ENCODE assay signal across 18 cellular contexts in genomic region chr4:7007142-7007907, GRCh38. TPM values are rescaled to one million over a fixed set of nuclear protein-coding genes. Genes with fewer than 3 reads are reported as not detected.
DNase-seq lines count a peak whose midpoint lies in the region; ATAC-seq and TF ChIP-seq lines count a peak whose summit lies in the region.
"Had no signal": no experiment of that assay in that cellular context is flagged by ENCODE, and none has a peak within 500 bp of the region (broad histone marks: within the 10 kb centered on the region; RNA-seq: fewer than 3 reads in every experiment).

No MANE protein-coding gene starts in this region.

- H3K4me3 Mint-ChIP-seq in activated naive CD4-positive, alpha-beta T cell treated with anti-CD3 and anti-CD28 coated beads, Interleukin-2, amount 10 ng/mL, durations not matched to agents 7 days and 5 days = no peak overlapping the region
- no peak overlapping the region for H3K4me3 Mint-ChIP-seq in WTC11
- H3K4me3 Mint-ChIP-seq in stimulated activated memory B cell treated with anti-CD40 and anti-IgM and Interleukin-4, amounts not matched to agents 10 μg/mL and 1 μg/mL and 100 μg/mL, for 72 hours = no peak overlapping the region
- H3K4me3 Mint-ChIP-seq in CD8-positive, alpha-beta T cell = no peak overlapping the region
- H3K4me3 Mint-ChIP-seq: activated B cell treated with CpG ODN at 0.5 μM for 24 hours; CD4-positive, alpha-beta T cell; stimulated activated naive CD8-positive, alpha-beta T cell treated with anti-CD3 and anti-CD28 coated beads, Interleukin-15, Interleukin-2, amounts not matched to agents 100 ng/mL and 50 ng/mL, for 24 hours had no signal

- no peak for DNase-seq in activated naive CD4-positive, alpha-beta T cell treated with anti-CD3 and anti-CD28 coated beads, Interleukin-2, amount 10 ng/mL, durations not matched to agents 7 days and 5 days
- DNase-seq in activated naive CD4-positive, alpha-beta T cell treated with Interleukin-2 at 50 U/mL for 16 hours = no peak
- DNase-seq in WTC11 (ENCODE audit: low spot score) (no peak), right lobe of liver (peak in 1 of 3 donors; percentile 40), NCI-H1930 (lab: John Stamatoyannopoulos, UW) (no peak), SIG-M5 (lab: John Stamatoyannopoulos, UW) (no peak)
- DNase-seq in CD8-positive, alpha-beta T cell = no peak
- DNase-seq: ACHN; activated B cell treated with CpG ODN at 0.5 μM for 24 hours; activated gamma-delta T cell; CD4-positive, alpha-beta T cell; DMS79; NCI-H187 treated with DMSO at 0.1 percent for 48 hours; trophoblast cell had no signal

- H3K36me3 Mint-ChIP-seq in activated naive CD4-positive, alpha-beta T cell treated with anti-CD3 and anti-CD28 coated beads, Interleukin-2, amount 10 ng/mL, durations not matched to agents 7 days and 5 days = peaks cover 54% of the 10 kb centered on the region
- H3K36me3 Mint-ChIP-seq in WTC11 = peaks cover 61% of the 10 kb centered on the region
- H3K36me3 Mint-ChIP-seq in stimulated activated memory B cell treated with anti-CD40 and anti-IgM and Interleukin-4, amounts not matched to agents 10 μg/mL and 1 μg/mL and 100 μg/mL, for 72 hours = peaks cover 83% of the 10 kb centered on the region
- H3K36me3 Mint-ChIP-seq in CD8-positive, alpha-beta T cell = peaks cover 83% of the 10 kb centered on the region

- H3K36me3 ChIP-seq in right lobe of liver = peaks cover 0 to 58% (median 5%) of the 10 kb centered on the region in 4 donors
- peaks cover 29% of the 10 kb centered on the region for H3K36me3 ChIP-seq in CD8-positive, alpha-beta T cell (ENCODE audit: insufficient read depth, low read length)

- TF ChIP-seq CTCF in WTC11 (IDR thresholded peaks at IDR 0.05) = no peak
- TF ChIP-seq CTCF in right lobe of liver (IDR thresholded peaks at IDR 0.05) = no peak
- TF ChIP-seq CTCF in CD8-positive, alpha-beta T cell (IDR thresholded peaks at IDR 0.05) = no peak

- ATAC-seq in WTC11 (peak; percentile 45), right lobe of liver (peak; percentile 69 to 79 (median 72))
- no peak for ATAC-seq in stimulated activated memory B cell treated with anti-CD40 and anti-IgM and Interleukin-4, amounts not matched to agents 10 μg/mL and 1 μg/mL and 100 μg/mL, for 72 hours
- ATAC-seq in CD8-positive, alpha-beta T cell = no peak

- H3K27me3 Mint-ChIP-seq in activated naive CD4-positive, alpha-beta T cell treated with anti-CD3 and anti-CD28 coated beads, Interleukin-2, amount 10 ng/mL, durations not matched to agents 7 days and 5 days = no peaks in the 10 kb centered on the region
- peaks cover 2% of the 10 kb centered on the region; the same call in 1 of the 2 replicates for H3K27me3 Mint-ChIP-seq in WTC11 (ENCODE audit: low read depth)
- no peaks in the 10 kb centered on the region for H3K27me3 Mint-ChIP-seq in stimulated activated memory B cell treated with anti-CD40 and anti-IgM and Interleukin-4, amounts not matched to agents 10 μg/mL and 1 μg/mL and 100 μg/mL, for 72 hours
- H3K27me3 Mint-ChIP-seq in CD8-positive, alpha-beta T cell (ENCODE audit: low read depth) = no peaks in the 10 kb centered on the region
- H3K27me3 Mint-ChIP-seq: activated B cell treated with CpG ODN at 0.5 μM for 24 hours; CD4-positive, alpha-beta T cell; stimulated activated naive CD8-positive, alpha-beta T cell treated with anti-CD3 and anti-CD28 coated beads, Interleukin-15, Interleukin-2, amounts not matched to agents 100 ng/mL and 50 ng/mL, for 24 hours had no signal

- intact Hi-C loops in right lobe of liver (cut with DNase I) = no loop called here
- intact Hi-C loops in CD8-positive, alpha-beta T cell (cut with DNase I, micrococcal nuclease) = no loop called here

- no peak overlapping the region for H3K4me3 ChIP-seq in right lobe of liver
- H3K4me3 ChIP-seq in CD8-positive, alpha-beta T cell (ENCODE audit: low read depth, low read length) = no peak overlapping the region
- H3K4me3 ChIP-seq: hepatocyte, right atrium auricular region had no signal

- CTCF ChIA-PET in activated naive CD4-positive, alpha-beta T cell treated with anti-CD3 and anti-CD28 coated beads, Interleukin-2, amount 10 ng/mL, durations not matched to agents 7 days and 5 days (lab: Charles Lee) = interaction anchor here (0.5 to 1.5 kb wide), 2 partner anchors 35 to 158 kb away, joined by 3 read pairs; a partner anchor contains a TSS
- CTCF ChIA-PET in WTC11 (lab: Charles Lee) = interaction anchor here (0.6 to 4.2 kb wide), 11 partner anchors 20 to 1160 kb away, joined by 3 to 17 read pairs (median 4); partner anchors contain the start of genes GRPEL1, TADA2B and TBC1D14
- CTCF ChIA-PET in CD8-positive, alpha-beta T cell (lab: Charles Lee) = interaction anchor here (1.0 to 2.0 kb wide), 4 partner anchors 9 to 36 kb away, joined by 3 to 6 read pairs (median 4); partner anchors contain the start of gene TADA2B

- 33% methylated on average over 11 of the region's 12 CpGs for WGBS in right lobe of liver (ENCODE audit: insufficient coverage, low coverage, low lambda C conversion rate, missing lambda C conversion rate)

- peaks cover 0 to 26% (median 9%) of the 10 kb centered on the region in 4 donors for H3K4me1 ChIP-seq in right lobe of liver
- no peaks in the 10 kb centered on the region for H3K4me1 ChIP-seq in CD8-positive, alpha-beta T cell (ENCODE audit: insufficient read depth, low read length)
- H3K4me1 ChIP-seq: right atrium auricular region had no signal

- peak overlapping the region; percentile 63 for H3K27ac Mint-ChIP-seq in activated naive CD4-positive, alpha-beta T cell treated with anti-CD3 and anti-CD28 coated beads, Interleukin-2, amount 10 ng/mL, durations not matched to agents 7 days and 5 days
- H3K27ac Mint-ChIP-seq in WTC11 = no peak overlapping the region; the same call in 1 of the 2 replicates
- H3K27ac Mint-ChIP-seq in stimulated activated memory B cell treated with anti-CD40 and anti-IgM and Interleukin-4, amounts not matched to agents 10 μg/mL and 1 μg/mL and 100 μg/mL, for 72 hours = peak overlapping the region; percentile 17
- no peak overlapping the region for H3K27ac Mint-ChIP-seq in CD8-positive, alpha-beta T cell
- H3K27ac Mint-ChIP-seq: CD4-positive, alpha-beta T cell had no signal

- no peaks in the 10 kb centered on the region for H3K9me3 ChIP-seq in right lobe of liver
- H3K9me3 ChIP-seq in CD8-positive, alpha-beta T cell (ENCODE audit: low read length) = no peaks in the 10 kb centered on the region
- H3K9me3 ChIP-seq: right atrium auricular region had no signal

- no peak for TF ChIP-seq POLR2A in right lobe of liver (IDR thresholded peaks at IDR 0.05)

- no peaks in the 10 kb centered on the region for H3K9me3 Mint-ChIP-seq in activated naive CD4-positive, alpha-beta T cell treated with anti-CD3 and anti-CD28 coated beads, Interleukin-2, amount 10 ng/mL, durations not matched to agents 7 days and 5 days
- H3K9me3 Mint-ChIP-seq in WTC11 = no peaks in the 10 kb centered on the region
- H3K9me3 Mint-ChIP-seq in stimulated activated memory B cell treated with anti-CD40 and anti-IgM and Interleukin-4, amounts not matched to agents 10 μg/mL and 1 μg/mL and 100 μg/mL, for 72 hours = no peaks in the 10 kb centered on the region
- no peaks in the 10 kb centered on the region for H3K9me3 Mint-ChIP-seq in CD8-positive, alpha-beta T cell
- H3K9me3 Mint-ChIP-seq: activated B cell treated with CpG ODN at 0.5 μM for 24 hours; CD4-positive, alpha-beta T cell; stimulated activated naive CD8-positive, alpha-beta T cell treated with anti-CD3 and anti-CD28 coated beads, Interleukin-15, Interleukin-2, amounts not matched to agents 100 ng/mL and 50 ng/mL, for 24 hours had no signal

- no peaks in the 10 kb centered on the region for H3K27me3 ChIP-seq in right lobe of liver
- no peaks in the 10 kb centered on the region for H3K27me3 ChIP-seq in CD8-positive, alpha-beta T cell (ENCODE audit: insufficient read depth, low read length)
- H3K27me3 ChIP-seq: hepatocyte, right atrium auricular region had no signal

- peak overlapping the region in 2 of 3 donors; percentile 62 to 88 for H3K27ac ChIP-seq in right lobe of liver
- H3K27ac ChIP-seq in CD8-positive, alpha-beta T cell (ENCODE audit: low read depth, low read length) = no peak overlapping the region
- H3K27ac ChIP-seq: hepatocyte, right atrium auricular region had no signal

- peaks cover 17% of the 10 kb centered on the region for H3K4me1 Mint-ChIP-seq in activated naive CD4-positive, alpha-beta T cell treated with anti-CD3 and anti-CD28 coated beads, Interleukin-2, amount 10 ng/mL, durations not matched to agents 7 days and 5 days
- peaks cover 28% of the 10 kb centered on the region for H3K4me1 Mint-ChIP-seq in WTC11
- H3K4me1 Mint-ChIP-seq in stimulated activated memory B cell treated with anti-CD40 and anti-IgM and Interleukin-4, amounts not matched to agents 10 μg/mL and 1 μg/mL and 100 μg/mL, for 72 hours = no peaks in the 10 kb centered on the region
- no peaks in the 10 kb centered on the region for H3K4me1 Mint-ChIP-seq in CD8-positive, alpha-beta T cell (ENCODE audit: low read depth)
- H3K4me1 Mint-ChIP-seq: activated B cell treated with CpG ODN at 0.5 μM for 24 hours had no signal

- POLR2A ChIA-PET in WTC11 (lab: Charles Lee) = interaction anchor here (0.9 kb wide), 1 partner anchor 9 kb away, joined by 3 read pairs; no protein-coding TSS in a partner anchor
- POLR2A ChIA-PET in CD8-positive, alpha-beta T cell (lab: Charles Lee) = no interaction called here

TF ChIP-seq in WTC11, 78 proteins besides CTCF, POLR2A, EP300 and RAD21 (continues in another document):
- TF ChIP-seq USF2 (CRISPR knock-in tag; IDR thresholded peaks at IDR 0.05) (no peak), ELF4 (CRISPR knock-in tag; IDR thresholded peaks at IDR 0.05; ENCODE audit: low read depth) (no peak), GABPB1 (CRISPR knock-in tag; IDR thresholded peaks at IDR 0.05) (no peak), ZNF263 (CRISPR knock-in tag; IDR thresholded peaks at IDR 0.05; ENCODE audit: low read depth) (no peak), NFATC4 (CRISPR knock-in tag; IDR thresholded peaks at IDR 0.05) (no peak), ZNF416 (CRISPR knock-in tag; IDR thresholded peaks at IDR 0.05) (no peak), ZNF317 (CRISPR knock-in tag; IDR thresholded peaks at IDR 0.05; ENCODE audit: borderline replicate concordance, low read depth) (no peak), ATF1 (CRISPR knock-in tag; IDR thresholded peaks at IDR 0.05) (no peak), NFYB (CRISPR knock-in tag; conservative IDR thresholded peaks at IDR 0.05; ENCODE audit: low read depth) (no peak), RELA (CRISPR knock-in tag; IDR thresholded peaks at IDR 0.05; ENCODE audit: borderline replicate concordance) (no peak), SMAD3 (CRISPR knock-in tag; IDR thresholded peaks at IDR 0.05; ENCODE audit: borderline replicate concordance) (no peak)

RNA-seq across cellular contexts. Expression of gene TADA2B, which starts 35.8 kb away (rescaled TPM):
- total RNA-seq in WTC11 (2021) (12.2 to 14.3 TPM (median 13.1 TPM) in 3 replicates), right lobe of liver (10 to 100 TPM; 12.1 to 16.3 (median 14.0) TPM)
- 10 to 100 TPM; 41.9 to 45.4 TPM for total RNA-seq in CD8-positive, alpha-beta T cell

Comparison
In these comparisons a context has a peak if more than half of its experiments do, and no peak if none do; other contexts are left out.
1. H3K27ac Mint-ChIP-seq: peak in activated naive CD4-positive, alpha-beta T cell treated with anti-CD3 and anti-CD28 coated beads, Interleukin-2, amount 10 ng/mL, durations not matched to agents 7 days and 5 days (single experiment) and stimulated activated memory B cell treated with anti-CD40 and anti-IgM and Interleukin-4, amounts not matched to agents 10 μg/mL and 1 μg/mL and 100 μg/mL, for 72 hours (single experiment); none in WTC11 (single experiment) and CD8-positive, alpha-beta T cell (single experiment).
2. ATAC-seq: peak in WTC11 (single experiment) and right lobe of liver (4 of 4); none in stimulated activated memory B cell treated with anti-CD40 and anti-IgM and Interleukin-4, amounts not matched to agents 10 μg/mL and 1 μg/mL and 100 μg/mL, for 72 hours (single experiment) and CD8-positive, alpha-beta T cell (single experiment).